Comparison of ENCODE assay signal across 8 cellular contexts in the genomic region with DNA sequence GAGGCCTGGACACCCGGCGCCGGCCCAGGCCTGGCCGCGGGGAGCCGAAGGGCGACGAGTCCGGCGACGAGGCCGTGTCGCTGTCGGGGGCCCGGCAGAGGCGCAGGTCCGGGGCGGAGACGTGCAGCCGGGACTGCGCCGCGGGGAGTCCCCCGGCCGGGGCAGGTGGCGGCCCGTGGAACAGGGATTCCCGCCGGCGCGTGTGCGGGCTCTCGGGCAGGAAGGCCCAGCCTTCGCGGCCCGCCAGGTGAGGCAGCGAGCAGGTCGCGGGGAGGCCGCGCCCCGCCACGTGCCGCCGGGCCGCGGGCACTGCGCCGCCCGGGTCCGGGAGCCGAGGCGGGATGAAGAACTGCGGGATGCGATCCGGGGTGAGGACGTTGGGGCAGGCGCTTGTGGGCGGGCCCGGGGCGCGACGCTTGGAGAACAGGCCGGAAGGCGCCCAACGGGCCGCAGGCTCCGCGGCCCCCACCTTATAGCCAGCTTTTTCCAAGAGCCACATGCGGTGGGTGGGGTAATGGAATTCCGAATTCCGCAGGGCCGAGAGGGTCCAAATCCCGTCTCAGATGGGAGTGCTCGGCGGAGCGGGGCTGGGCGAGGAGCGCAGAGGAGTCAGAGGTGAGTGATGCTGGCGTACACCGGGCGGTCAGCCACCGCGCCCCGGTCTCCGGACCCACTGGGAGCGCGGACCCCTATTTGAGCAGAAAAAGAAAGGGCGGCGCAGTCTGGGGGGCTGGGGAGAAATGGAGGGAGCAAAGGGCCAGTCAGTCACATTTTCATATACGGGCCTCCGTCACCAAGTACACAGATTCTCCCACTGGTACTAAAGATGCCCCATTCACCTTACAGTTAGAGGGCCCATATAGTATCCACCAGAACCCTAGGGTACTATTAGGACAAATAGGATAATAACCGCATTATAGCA. TPM values are rescaled to one million over a fixed set of nuclear protein-coding genes. Genes with fewer than 3 reads are reported as not detected.
DNase-seq lines count a peak whose midpoint lies in the region; FAIRE-seq and TF ChIP-seq lines count a peak whose summit lies in the region.

No MANE protein-coding gene starts in this region.

- no peak overlapping the region for H2BK15ac ChIP-seq in mesendoderm (replicated peaks; ENCODE audit: low read depth)

- no peaks in the 10 kb centered on the region for H3K79me1 ChIP-seq in mesendoderm (ENCODE audit: low read length)

- H3K27me3 ChIP-seq in mammary epithelial cell (ENCODE audit: insufficient read depth, low read length) (no peaks in the 10 kb centered on the region), mesendoderm (ENCODE audit: insufficient read depth, low read length, poor library complexity) (no peaks in the 10 kb centered on the region), vagina (no peaks in the 10 kb centered on the region)

- peak overlapping the region; percentile 99 for H3K4me2 ChIP-seq in mammary epithelial cell (ENCODE audit: insufficient read depth, low read depth, low read length)
- peak overlapping the region; percentile 19 for H3K4me2 ChIP-seq in mesendoderm (ENCODE audit: low read length)

- H4K20me1 ChIP-seq in mammary epithelial cell (ENCODE audit: insufficient read depth, low read length) = no peaks in the 10 kb centered on the region

- TF ChIP-seq CTCF in mammary epithelial cell (conservative IDR thresholded peaks at IDR 0.05 in 1 of 2, IDR thresholded peaks at IDR 0.05 in 1 of 2; ENCODE audit: extremely low read depth in 1 of 2, insufficient read depth in 1 of 2, low read depth in 1 of 2, low read length in 2 of 2) (no peak), vagina (IDR thresholded peaks at IDR 0.05) (no peak)

- peaks cover 57% of the 10 kb centered on the region for H3K4me1 ChIP-seq in mammary epithelial cell (ENCODE audit: insufficient read depth, low read length)
- H3K4me1 ChIP-seq in mesendoderm (ENCODE audit: control insufficient read depth, low read depth, low read length) = no peaks in the 10 kb centered on the region
- H3K4me1 ChIP-seq in vagina = peaks cover 26% of the 10 kb centered on the region

- H3K4me3 ChIP-seq in mammary epithelial cell (replicated peaks in 1 of 3; ENCODE audit: insufficient read depth in 1 of 3, low read depth in 2 of 3, low read length in 3 of 3) (peak overlapping the region in 1 of 3 experiments; percentile 15), mesendoderm (ENCODE audit: low read length) (peak overlapping the region; percentile 29), vagina (peak overlapping the region; percentile 34 to 51)

- peak; percentile 31 for DNase-seq in stimulated activated CD4-positive, alpha-beta T cell treated with anti-CD3 and anti-CD28 coated beads, Interleukin-12 subunit alpha, Interleukin-12 subunit beta, amount 100 ng/mL, for 4 hours
- DNase-seq in stimulated activated CD4-positive, alpha-beta T cell treated with anti-CD3 and anti-CD28 coated beads, Interleukin-4, amount 100 ng/mL, for 24 hours = no peak
- peak; percentile 27 for DNase-seq in mammary epithelial cell
- peak; percentile 62 for DNase-seq in mesendoderm
- no peak for DNase-seq in vagina (ENCODE audit: extremely low spot score in 2 of 2)
- DNase-seq in NCI-H128 (lab: John Stamatoyannopoulos, UW; ENCODE audit: unreplicated experiment) = no peak
- no peak for DNase-seq in HTR-8/SVneo (ENCODE audit: insufficient read length, low spot score)
- DNase-seq in NCI-H2227 (lab: John Stamatoyannopoulos, UW; ENCODE audit: unreplicated experiment) = no peak

- H3K36me3 ChIP-seq in mammary epithelial cell (ENCODE audit: insufficient read depth, low read length) = no peaks in the 10 kb centered on the region
- H3K36me3 ChIP-seq in mesendoderm (ENCODE audit: control insufficient read depth, insufficient read depth, low read length) = no peaks in the 10 kb centered on the region
- no peaks in the 10 kb centered on the region for H3K36me3 ChIP-seq in vagina

- intact Hi-C loops in mammary epithelial cell (cut with micrococcal nuclease) (loop anchor here (2.0 to 5.0 kb wide), 3 partner anchors 162 to 491 kb away; partner anchors contain the start of gene RFX5), vagina (cut with DNase I) (no loop called here)

- dilution Hi-C loops in mammary epithelial cell (cut with HindIII; ENCODE audit: low sequenced_read_pairs) = loop anchor here (5.0 kb wide), 1 partner anchor 221 kb away; no protein-coding TSS in a partner anchor

- peak overlapping the region; percentile 75 for H3K4ac ChIP-seq in mesendoderm (ENCODE audit: low read depth, low read length)

- H2AK5ac ChIP-seq in mesendoderm (ENCODE audit: low read length) = no peak overlapping the region

- peak overlapping the region; percentile 94 for H3K27ac ChIP-seq in mammary epithelial cell (ENCODE audit: insufficient read depth, low read depth, low read length)
- no peak overlapping the region for H3K27ac ChIP-seq in mesendoderm (ENCODE audit: low read depth, low read length)
- H3K27ac ChIP-seq in vagina = peak overlapping the region; percentile 39

- in situ Hi-C loops in mammary epithelial cell (cut with MboI; ENCODE audit: low sequenced_read_pairs in 2 of 2) = loop anchor here (10.0 to 25.0 kb wide), 4 partner anchors 104 to 404 kb away; partner anchors contain the start of gene TUFT1 (in 1 of the 2)

- FAIRE-seq in HTR-8/SVneo (lab: Jason Lieb, UNC) = no peak

- no TSS peak for BruUV-seq in mammary epithelial cell (replicated peaks; lab: Mats Ljungman, UMichigan)

- H4K5ac ChIP-seq in mesendoderm (ENCODE audit: low read length) = no peak overlapping the region

- H3K23ac ChIP-seq in mesendoderm (ENCODE audit: low read length) = peak overlapping the region; percentile 73

- no peak overlapping the region for H2BK120ac ChIP-seq in mesendoderm (ENCODE audit: low read depth, low read length)

- H3K79me2 ChIP-seq in mammary epithelial cell (ENCODE audit: insufficient read depth, low read length) (no peaks in the 10 kb centered on the region), mesendoderm (ENCODE audit: control insufficient read depth, insufficient read depth, low read length) (no peaks in the 10 kb centered on the region)

- peak overlapping the region; percentile 75 for H3K18ac ChIP-seq in mesendoderm (ENCODE audit: low read length)

- H3K9me3 ChIP-seq in mammary epithelial cell (replicated peaks; ENCODE audit: insufficient read depth, low read length) = no peaks in the 10 kb centered on the region
- no peaks in the 10 kb centered on the region for H3K9me3 ChIP-seq in vagina

- 76% methylated on average over 11 of the region's 93 CpGs for WGBS in mammary epithelial cell (ENCODE audit: low coverage, missing lambda C conversion rate)
- WGBS in mesendoderm (ENCODE audit: extremely low coverage, insufficient coverage, low lambda C conversion rate) = no CpG with 5 or more reads among the region's 93 CpGs

- peak overlapping the region; percentile 85 for H3K56ac ChIP-seq in mesendoderm (ENCODE audit: low read length)

- peak overlapping the region; percentile 85 for H2AFZ ChIP-seq in mammary epithelial cell (ENCODE audit: low read depth, low read length)

- no peak for TF ChIP-seq POLR2A in vagina (IDR thresholded peaks at IDR 0.05)

- CTCF ChIA-PET in mammary epithelial cell (lab: Charles Lee; ENCODE audit: low non-redundant PET) = no interaction called here

- H2BK5ac ChIP-seq in mesendoderm (ENCODE audit: low read length) = no peak overlapping the region

- peak overlapping the region; percentile 89 for H3K9ac ChIP-seq in mammary epithelial cell (ENCODE audit: insufficient read depth, low read length)
- peak overlapping the region; percentile 83 for H3K9ac ChIP-seq in mesendoderm (ENCODE audit: low read length)

- no peak overlapping the region for H4K8ac ChIP-seq in mesendoderm (ENCODE audit: low read depth, low read length)

RNA-seq across cellular contexts. Expression of gene C2CD4D, which starts 0.9 kb away (rescaled TPM):
- total RNA-seq in mammary epithelial cell (under 1 TPM; 0.17 to 0.33 TPM), vagina (not detected)
- 0.19 TPM for polyA plus RNA-seq in mammary epithelial cell
- polyA minus RNA-seq in mammary epithelial cell = not detected
- 0.63 TPM for polyA plus RNA-seq in mesendoderm (2013, experiment 1 of 2)
- 0.55 TPM for polyA plus RNA-seq in mesendoderm (2013, experiment 2 of 2)

RNA-seq across cellular contexts. Expression of gene RORC, which starts 7.2 kb away (rescaled TPM):
- total RNA-seq in mammary epithelial cell (under 1 TPM in 1 of 2 donors, not detected in 1; 0.33 TPM), vagina (8.1 TPM)
- polyA plus RNA-seq in mammary epithelial cell = 0.09 TPM
- polyA minus RNA-seq in mammary epithelial cell = 0.26 TPM
- polyA plus RNA-seq in mesendoderm (2013, experiment 1 of 2) = 0.25 TPM
- 0.25 TPM for polyA plus RNA-seq in mesendoderm (2013, experiment 2 of 2)

RNA-seq across cellular contexts. Expression of gene THEM5, which starts 14.8 kb away (rescaled TPM):
- total RNA-seq in mammary epithelial cell (not detected), vagina (0.98 TPM)
- polyA plus RNA-seq in mammary epithelial cell = not detected
- not detected for polyA minus RNA-seq in mammary epithelial cell
- not detected for polyA plus RNA-seq in mesendoderm (2013, experiment 1 of 2)
- polyA plus RNA-seq in mesendoderm (2013, experiment 2 of 2) = not detected

RNA-seq across cellular contexts. Expression of gene LINGO4, which starts 33.5 kb away (rescaled TPM):
- total RNA-seq in mammary epithelial cell (not detected), vagina (0.98 TPM)
- not detected for polyA plus RNA-seq in mammary epithelial cell
- polyA minus RNA-seq in mammary epithelial cell = not detected
- not detected for polyA plus RNA-seq in mesendoderm (2013, experiment 1 of 2)
- 0.01 TPM for polyA plus RNA-seq in mesendoderm (2013, experiment 2 of 2)

RNA-seq across cellular contexts. Expression of gene TDRKH, which starts 48.5 kb away (rescaled TPM):
- total RNA-seq in mammary epithelial cell = 1 to 10 TPM; 3.0 to 9.3 TPM
- polyA plus RNA-seq in mammary epithelial cell = 6.7 TPM
- 6.8 TPM for polyA minus RNA-seq in mammary epithelial cell
- polyA plus RNA-seq in mesendoderm (2013, experiment 1 of 2) = 11.8 TPM
- 11.6 TPM for polyA plus RNA-seq in mesendoderm (2013, experiment 2 of 2)
- total RNA-seq in vagina = 5.2 TPM

Comparison
In these comparisons a context has a peak if more than half of its experiments do, and no peak if none do; other contexts are left out.
1. DNase-seq: peak in stimulated activated CD4-positive, alpha-beta T cell treated with anti-CD3 and anti-CD28 coated beads, Interleukin-12 subunit alpha, Interleukin-12 subunit beta, amount 100 ng/mL, for 4 hours (single experiment), mammary epithelial cell (single experiment) and mesendoderm (single experiment); none in stimulated activated CD4-positive, alpha-beta T cell treated with anti-CD3 and anti-CD28 coated beads, Interleukin-4, amount 100 ng/mL, for 24 hours (single experiment), vagina (0 of 2), NCI-H128 (single experiment), HTR-8/SVneo (single experiment) and NCI-H2227 (single experiment).